ENCODE assay signal across 1 cellular context in the genomic region with DNA sequence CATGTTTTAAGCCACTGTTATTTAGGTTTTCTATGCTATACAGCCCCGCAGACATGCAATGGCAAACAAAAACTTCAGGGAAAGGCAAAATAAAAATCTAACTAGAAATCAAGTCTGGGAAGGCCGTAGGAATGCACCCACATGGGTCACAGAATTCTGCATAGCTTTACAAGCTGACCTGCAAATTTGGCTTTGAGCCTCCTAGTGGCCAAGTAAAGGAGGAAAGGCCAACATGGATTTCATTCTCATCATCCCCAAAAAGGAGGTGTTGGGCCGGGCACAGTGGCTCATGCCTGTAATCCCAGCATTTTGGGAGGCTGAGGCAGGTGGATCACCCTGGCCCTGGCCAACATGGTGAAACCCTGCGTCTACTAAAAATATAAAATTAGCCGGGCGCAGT.
TF ChIP-seq lines count a peak whose summit lies in the region.

No MANE protein-coding gene starts in this region.

TF ChIP-seq in HCT116, 20 proteins besides CTCF, POLR2A, EP300 and RAD21 (continued from another document):
- TF ChIP-seq, protein P1, sequence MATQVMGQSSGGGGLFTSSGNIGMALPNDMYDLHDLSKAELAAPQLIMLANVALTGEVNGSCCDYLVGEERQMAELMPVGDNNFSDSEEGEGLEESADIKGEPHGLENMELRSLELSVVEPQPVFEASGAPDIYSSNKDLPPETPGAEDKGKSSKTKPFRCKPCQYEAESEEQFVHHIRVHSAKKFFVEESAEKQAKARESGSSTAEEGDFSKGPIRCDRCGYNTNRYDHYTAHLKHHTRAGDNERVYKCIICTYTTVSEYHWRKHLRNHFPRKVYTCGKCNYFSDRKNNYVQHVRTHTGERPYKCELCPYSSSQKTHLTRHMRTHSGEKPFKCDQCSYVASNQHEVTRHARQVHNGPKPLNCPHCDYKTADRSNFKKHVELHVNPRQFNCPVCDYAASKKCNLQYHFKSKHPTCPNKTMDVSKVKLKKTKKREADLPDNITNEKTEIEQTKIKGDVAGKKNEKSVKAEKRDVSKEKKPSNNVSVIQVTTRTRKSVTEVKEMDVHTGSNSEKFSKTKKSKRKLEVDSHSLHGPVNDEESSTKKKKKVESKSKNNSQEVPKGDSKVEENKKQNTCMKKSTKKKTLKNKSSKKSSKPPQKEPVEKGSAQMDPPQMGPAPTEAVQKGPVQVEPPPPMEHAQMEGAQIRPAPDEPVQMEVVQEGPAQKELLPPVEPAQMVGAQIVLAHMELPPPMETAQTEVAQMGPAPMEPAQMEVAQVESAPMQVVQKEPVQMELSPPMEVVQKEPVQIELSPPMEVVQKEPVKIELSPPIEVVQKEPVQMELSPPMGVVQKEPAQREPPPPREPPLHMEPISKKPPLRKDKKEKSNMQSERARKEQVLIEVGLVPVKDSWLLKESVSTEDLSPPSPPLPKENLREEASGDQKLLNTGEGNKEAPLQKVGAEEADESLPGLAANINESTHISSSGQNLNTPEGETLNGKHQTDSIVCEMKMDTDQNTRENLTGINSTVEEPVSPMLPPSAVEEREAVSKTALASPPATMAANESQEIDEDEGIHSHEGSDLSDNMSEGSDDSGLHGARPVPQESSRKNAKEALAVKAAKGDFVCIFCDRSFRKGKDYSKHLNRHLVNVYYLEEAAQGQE (IDR thresholded peaks at IDR 0.05; ENCODE audit: low read depth), result no peak
- TF ChIP-seq SRF (IDR thresholded peaks at IDR 0.05; ENCODE audit: low read depth), result no peak
